In genomic region chr13:104105418-104106355, GRCh38 we compare ENCODE assay signal across 17 cellular contexts.
"Had no signal": no experiment of that assay in that cellular context is flagged by ENCODE, and none has a peak within 500 bp of the region (broad histone marks: within the 10 kb centered on the region; RNA-seq: fewer than 3 reads in every experiment).

No MANE protein-coding gene starts in this region.

- H3K4me1 ChIP-seq: heart left ventricle, suprapubic skin had no signal

- H3K4me3 ChIP-seq: coronary artery, heart left ventricle, lung, smooth muscle cell, suprapubic skin had no signal

- H3K27me3 ChIP-seq: heart left ventricle, neutrophil, suprapubic skin had no signal

- H3K36me3 ChIP-seq: heart left ventricle, neutrophil, suprapubic skin had no signal

- H3K9me3 ChIP-seq: heart left ventricle, neutrophil, suprapubic skin had no signal

- H3K27ac ChIP-seq: coronary artery, heart left ventricle, neutrophil, suprapubic skin had no signal

- H3K4me2 ChIP-seq: smooth muscle cell had no signal

- DNase-seq: activated CD4-positive, alpha-beta memory T cell treated with anti-CD3 and anti-CD28 coated beads, Interleukin-2, amount 10 ng/mL, durations not matched to agents 7 days and 5 days; activated effector memory CD4-positive, alpha-beta T cell treated with anti-CD3 and anti-CD28 coated beads, Interleukin-2, amount 50 U/mL, for 16 hours; activated T-cell treated with anti-CD3 and anti-CD28 coated beads, Interleukin-2, amount 50 U/mL, for 4 hours; effector CD4-positive, alpha-beta T cell; heart left ventricle; immature natural killer cell; left colon; naive thymus-derived CD4-positive, alpha-beta T cell; posterior cingulate gyrus; right cardiac atrium; T-helper 1 cell; T1000 had no signal

- ATAC-seq: activated T-cell treated with anti-CD3 and anti-CD28 coated beads, Interleukin-2, amount 50 U/mL, for 4 hours; heart left ventricle; left colon; naive thymus-derived CD4-positive, alpha-beta T cell; right cardiac atrium had no signal
